ENCODE assay signal across 11 cellular contexts in the genomic region with DNA sequence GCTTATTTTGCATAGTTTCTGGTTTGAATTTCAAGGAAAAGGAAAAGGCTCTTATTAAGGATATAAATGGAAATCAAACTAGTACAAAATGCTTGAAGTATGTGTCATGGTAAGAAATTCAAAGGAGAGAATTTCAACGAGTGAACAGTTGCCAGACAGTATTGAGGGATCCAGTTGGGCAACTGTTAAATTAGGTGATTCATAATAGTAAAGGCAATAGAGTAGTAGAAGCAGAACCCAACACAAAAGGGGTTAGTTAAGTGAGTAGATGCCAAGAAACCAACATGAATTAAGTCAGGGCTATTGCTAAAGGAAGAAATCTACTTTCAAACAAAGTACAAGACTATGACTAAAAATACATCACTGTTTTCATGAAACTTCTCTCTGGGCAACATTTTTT. TPM values are rescaled to one million over a fixed set of nuclear protein-coding genes. Genes with fewer than 3 reads are reported as not detected.
DNase-seq lines count a peak whose midpoint lies in the region; ATAC-seq, FAIRE-seq and TF ChIP-seq lines count a peak whose summit lies in the region.
"Had no signal": no experiment of that assay in that cellular context is flagged by ENCODE, and none has a peak within 500 bp of the region (broad histone marks: within the 10 kb centered on the region; RNA-seq: fewer than 3 reads in every experiment).

No MANE protein-coding gene starts in this region.

- peaks cover 50% of the 10 kb centered on the region for H3K36me3 Mint-ChIP-seq in activated T-helper 1 cell treated with anti-CD3 and anti-CD28 coated beads, Interleukin-12 subunit alpha, Interleukin-12 subunit beta, Interleukin-2, Interleukin-4 antibody, amounts not matched to agents 30 ng/mL and 10 ng/mL and 1 ng/mL, durations not matched to agents 14 hours and 24 hours and 36 hours (ENCODE audit: low read depth)

- H3K27me3 Mint-ChIP-seq in activated T-helper 1 cell treated with anti-CD3 and anti-CD28 coated beads, Interleukin-12 subunit alpha, Interleukin-12 subunit beta, Interleukin-2, Interleukin-4 antibody, amounts not matched to agents 30 ng/mL and 10 ng/mL and 1 ng/mL, durations not matched to agents 14 hours and 24 hours and 36 hours (ENCODE audit: insufficient read depth) = no peaks in the 10 kb centered on the region

- DNase-seq in AG09319 (ENCODE audit: extremely low read depth, low read depth) (peak; percentile 62), HCT116 (ENCODE audit: low read depth, low spot score) (no peak), GM12892 (ENCODE audit: insufficient read length) (no peak), H7 (no peak)
- DNase-seq in activated T-helper 1 cell treated with anti-CD3 and anti-CD28 coated beads, Interleukin-12 subunit alpha, Interleukin-12 subunit beta, Interleukin-2, Interleukin-4 antibody, amounts not matched to agents 30 ng/mL and 10 ng/mL and 1 ng/mL, durations not matched to agents 14 hours and 24 hours and 36 hours (ENCODE audit: low spot score) = no peak
- DNase-seq: activated gamma-delta T cell, DMS153, heart left ventricle had no signal

- H3K9ac ChIP-seq in HCT116 (ENCODE audit: low read length) = no peak overlapping the region

- no peak for TF ChIP-seq EP300 in gastroesophageal sphincter (IDR thresholded peaks at IDR 0.05)

- H3K9me2 ChIP-seq in HCT116 (ENCODE audit: insufficient read depth) = no peaks in the 10 kb centered on the region

- H3K9me3 Mint-ChIP-seq in activated T-helper 1 cell treated with anti-CD3 and anti-CD28 coated beads, Interleukin-12 subunit alpha, Interleukin-12 subunit beta, Interleukin-2, Interleukin-4 antibody, amounts not matched to agents 30 ng/mL and 10 ng/mL and 1 ng/mL, durations not matched to agents 14 hours and 24 hours and 36 hours = peaks cover 3% of the 10 kb centered on the region

- RAD21 ChIA-PET in HCT116 (lab: Charles Lee; ENCODE audit: low non-redundant PET in 1 of 2, low total read pairs in 2 of 2, uncharacterized antibody in 2 of 2, unreplicated experiment in 2 of 2) = no interaction called here

- POLR2A ChIA-PET in HCT116 (lab: Charles Lee) = no interaction called here

- CTCF ChIA-PET in HCT116 (lab: Charles Lee) = no interaction called here

- peaks cover 66% of the 10 kb centered on the region for H3K4me1 Mint-ChIP-seq in activated T-helper 1 cell treated with anti-CD3 and anti-CD28 coated beads, Interleukin-12 subunit alpha, Interleukin-12 subunit beta, Interleukin-2, Interleukin-4 antibody, amounts not matched to agents 30 ng/mL and 10 ng/mL and 1 ng/mL, durations not matched to agents 14 hours and 24 hours and 36 hours (ENCODE audit: low read depth)

- FAIRE-seq in GM12892 (lab: Jason Lieb, UNC) = no peak

- ATAC-seq in HCT116 (no peak), gastroesophageal sphincter (peak; percentile 55), GM21619 (IDR thresholded peaks at IDR 0.05; ENCODE audit: unreplicated experiment) (no peak), HG03571 (IDR thresholded peaks at IDR 0.05; ENCODE audit: unreplicated experiment) (no peak)

- H3K4me1 ChIP-seq in HCT116 (ENCODE audit: control insufficient read depth in 1 of 2, insufficient read depth in 2 of 2, low read length in 2 of 2) = no peaks in the 10 kb centered on the region
- H3K4me1 ChIP-seq in gastroesophageal sphincter = peaks cover 3 to 19% (median 3%) of the 10 kb centered on the region in 3 donors

- H3K4me3 ChIP-seq in HCT116 (replicated peaks in 1 of 2; ENCODE audit: low read depth in 1 of 2, low read length in 2 of 2) (no peak overlapping the region), gastroesophageal sphincter (no peak overlapping the region), H7 (ENCODE audit: insufficient read depth, low read depth, low read length) (no peak overlapping the region)

- H3K36me3 ChIP-seq in HCT116 (ENCODE audit: control insufficient read depth in 1 of 2, insufficient read depth in 2 of 2, low read length in 2 of 2) (no peaks in the 10 kb centered on the region), gastroesophageal sphincter (no peaks in the 10 kb centered on the region), H7 (replicated peaks; ENCODE audit: control insufficient read depth, insufficient read depth, low read length) (no peaks in the 10 kb centered on the region)

- no peaks in the 10 kb centered on the region for H3K79me2 ChIP-seq in HCT116 (ENCODE audit: insufficient read depth, low read length)

- H3K27me3 ChIP-seq in HCT116 (ENCODE audit: insufficient read depth, low read length) = no peaks in the 10 kb centered on the region
- no peaks in the 10 kb centered on the region for H3K27me3 ChIP-seq in gastroesophageal sphincter
- H3K27me3 ChIP-seq in H7 (ENCODE audit: control insufficient read depth, insufficient read depth, low read length) = no peaks in the 10 kb centered on the region
- H3K27me3 ChIP-seq: heart left ventricle had no signal

- no peak overlapping the region for H3K4me2 ChIP-seq in HCT116 (ENCODE audit: low read length)

- no peaks in the 10 kb centered on the region for H4K20me1 ChIP-seq in HCT116 (ENCODE audit: insufficient read depth)

- no peak overlapping the region for H2AFZ ChIP-seq in HCT116 (ENCODE audit: low read depth, low read length, poor library complexity, severe bottlenecking)

- no TSS peak for BruUV-seq in HCT116 (replicated peaks; lab: Mats Ljungman, UMichigan)

- H3K9me3 ChIP-seq in HCT116 (ENCODE audit: control insufficient read depth in 1 of 2, insufficient read depth in 1 of 2, low read depth in 1 of 2, low read length in 2 of 2) = no peaks in the 10 kb centered on the region
- no peaks in the 10 kb centered on the region for H3K9me3 ChIP-seq in gastroesophageal sphincter
- H3K9me3 ChIP-seq: heart left ventricle had no signal

- H3K4me3 Mint-ChIP-seq in activated T-helper 1 cell treated with anti-CD3 and anti-CD28 coated beads, Interleukin-12 subunit alpha, Interleukin-12 subunit beta, Interleukin-2, Interleukin-4 antibody, amounts not matched to agents 30 ng/mL and 10 ng/mL and 1 ng/mL, durations not matched to agents 14 hours and 24 hours and 36 hours = peak overlapping the region; percentile 97

- 5 to 7% methylated on average over 1 of the region's 1 CpG for WGBS in gastroesophageal sphincter (ENCODE audit: low coverage in 1 of 2), 2 donors

- TF ChIP-seq CTCF in AG09319 (IDR thresholded peaks at IDR 0.05; ENCODE audit: low read depth, low read length) (no peak), HCT116 (IDR thresholded peaks at IDR 0.05 in 2 of 3, conservative IDR thresholded peaks at IDR 0.05 in 1 of 3; ENCODE audit: borderline replicate concordance in 1 of 3, insufficient read depth in 1 of 3, low read depth in 2 of 3, low read length in 2 of 3) (no peak), gastroesophageal sphincter (IDR thresholded peaks at IDR 0.05) (no peak)

- peak overlapping the region; percentile 98 for H3K27ac Mint-ChIP-seq in activated T-helper 1 cell treated with anti-CD3 and anti-CD28 coated beads, Interleukin-12 subunit alpha, Interleukin-12 subunit beta, Interleukin-2, Interleukin-4 antibody, amounts not matched to agents 30 ng/mL and 10 ng/mL and 1 ng/mL, durations not matched to agents 14 hours and 24 hours and 36 hours

- TF ChIP-seq POLR2A in HCT116 (IDR thresholded peaks at IDR 0.05; ENCODE audit: borderline replicate concordance, extremely low read depth, insufficient read depth, insufficient read length) = no peak
- TF ChIP-seq POLR2A in gastroesophageal sphincter (IDR thresholded peaks at IDR 0.05) = no peak
- no peak for TF ChIP-seq POLR2A in GM12892 (IDR thresholded peaks at IDR 0.05; ENCODE audit: low read depth, low read length)

- no peak for TF ChIP-seq RAD21 in HCT116 (IDR thresholded peaks at IDR 0.05; ENCODE audit: low read depth)

- intact Hi-C loops in HCT116 (cut with micrococcal nuclease) = no loop called here
- intact Hi-C loops in activated T-helper 1 cell treated with anti-CD3 and anti-CD28 coated beads, Interleukin-12 subunit alpha, Interleukin-12 subunit beta, Interleukin-2, Interleukin-4 antibody, amounts not matched to agents 30 ng/mL and 10 ng/mL and 1 ng/mL, durations not matched to agents 14 hours and 24 hours and 36 hours (cut with micrococcal nuclease) = loop anchor here (10.0 kb wide), 1 partner anchor 463 kb away; no protein-coding TSS in a partner anchor

- H3K27ac ChIP-seq in HCT116 (ENCODE audit: low read depth, low read length) (no peak overlapping the region), gastroesophageal sphincter (no peak overlapping the region)

TF ChIP-seq in HCT116, 20 proteins besides CTCF, POLR2A, EP300 and RAD21:
- TF ChIP-seq SP1 (IDR thresholded peaks at IDR 0.05; ENCODE audit: low read depth) (0 out of 2 replicates have a peak, but pooled peaks have one; percentile 4), TCF7L2 (IDR thresholded peaks at IDR 0.05; ENCODE audit: borderline replicate concordance, extremely low read depth, insufficient read depth, insufficient read length) (no peak)

RNA-seq across cellular contexts. Expression of gene GBP5, which starts 1.0 kb away (rescaled TPM):
- 0.17 TPM for total RNA-seq in HCT116 (2021; ENCODE audit: unreplicated experiment)
- polyA plus RNA-seq in HCT116 (2012) = 0.07 and 0.16 TPM in 2 replicates
- total RNA-seq in activated T-helper 1 cell treated with anti-CD3 and anti-CD28 coated beads, Interleukin-12 subunit alpha, Interleukin-12 subunit beta, Interleukin-2, Interleukin-4 antibody, amounts not matched to agents 30 ng/mL and 10 ng/mL and 1 ng/mL, durations not matched to agents 14 hours and 24 hours and 36 hours = 145 and 154 TPM in 2 replicates
- total RNA-seq in gastroesophageal sphincter = 1 to 10 TPM in 2 of 4 donors, under 1 TPM in 2; 0.27 to 3.0 (median 1.8) TPM
- 2.5 TPM for polyA plus RNA-seq in GM12892 (2012; ENCODE audit: missing spikeins)
- not detected in 2 replicates for total RNA-seq in H7 (2014; rRNA removed; shearing (Covaris generic))

Comparison
In these comparisons a context has a peak if more than half of its experiments do, and no peak if none do; other contexts are left out.
1. RNA of gene GBP5, which starts 1.0 kb away (total RNA-seq): 145 to 154 TPM in activated T-helper 1 cell treated with anti-CD3 and anti-CD28 coated beads, Interleukin-12 subunit alpha, Interleukin-12 subunit beta, Interleukin-2, Interleukin-4 antibody, amounts not matched to agents 30 ng/mL and 10 ng/mL and 1 ng/mL, durations not matched to agents 14 hours and 24 hours and 36 hours; 0.27 to 3.0 TPM in gastroesophageal sphincter, 0.17 TPM in HCT116 (single experiment) and not detected in H7; every median in the first group is over 10 times any median in the second.